In genomic region chr10:72322030-72322279, GRCh38 we compare ENCODE assay signal across 10 cellular contexts. TPM values are rescaled to one million over a fixed set of nuclear protein-coding genes. Genes with fewer than 3 reads are reported as not detected.
DNase-seq lines count a peak whose midpoint lies in the region; ATAC-seq and TF ChIP-seq lines count a peak whose summit lies in the region.
"Had no signal": no experiment of that assay in that cellular context is flagged by ENCODE, and none has a peak within 500 bp of the region (broad histone marks: within the 10 kb centered on the region; RNA-seq: fewer than 3 reads in every experiment).

No MANE protein-coding gene starts in this region.

- whole genome bisulfite sequencing in IMR-90 (ENCODE audit: extremely low coverage in 2 of 2, insufficient read length in 1 of 2), 2 experiments, result 80% methylated on average over 2 of the region's 3 CpGs; no CpG with 5 or more reads in 1 of the 2 experiments
- no CpG with 5 or more reads among the region's 3 CpGs for WGBS in neuronal stem cell (ENCODE audit: extremely low coverage in 2 of 2, insufficient read length in 2 of 2, insufficient replicate concordance in 1 of 2), 2 donors

- ATAC-seq in CD8-positive, alpha-beta T cell, result no peak
- ATAC-seq in IMR-90 (ENCODE audit: low read depth), result no peak
- ATAC-seq in HG02885 (IDR thresholded peaks at IDR 0.05; ENCODE audit: poor library complexity, unreplicated experiment), result no peak
- no peak for ATAC-seq in HG03025 (IDR thresholded peaks at IDR 0.05; ENCODE audit: low FRiP score, unreplicated experiment)

- H3K4me3 ChIP-seq in CD8-positive, alpha-beta T cell (ENCODE audit: low read depth, low read length), result no peak overlapping the region
- H3K4me3 ChIP-seq in IMR-90 (ENCODE audit: insufficient read depth, low read depth, low read length) (no peak overlapping the region), neuronal stem cell (ENCODE audit: low read length in 2 of 2) (no peak overlapping the region), dorsolateral prefrontal cortex (no peak overlapping the region)
- H3K4me3 ChIP-seq: left ventricle myocardium inferior had no signal

- POLR2A ChIA-PET in CD8-positive, alpha-beta T cell (lab: Charles Lee), result interaction anchor here (1.3 to 5.8 kb wide), 3 partner anchors 10 to 48 kb away, joined by 4 to 42 read pairs (median 39); partner anchors contain the start of gene DDIT4
- POLR2A ChIA-PET in IMR-90 (lab: Charles Lee; ENCODE audit: unreplicated experiment), result interaction anchor here (0.6 kb wide), 1 partner anchor 40 kb away, joined by 3 read pairs; no protein-coding TSS in a partner anchor

- no peaks in the 10 kb centered on the region for H4K20me1 ChIP-seq in IMR-90 (ENCODE audit: insufficient read depth, low read length)

- H3K27ac ChIP-seq in CD8-positive, alpha-beta T cell (ENCODE audit: low read depth, low read length), result no peak overlapping the region
- H3K27ac ChIP-seq in IMR-90 (ENCODE audit: insufficient read depth, low read length), result peak overlapping the region; percentile 96
- no peak overlapping the region for H3K27ac ChIP-seq in neuronal stem cell (replicated peaks; ENCODE audit: low read length)
- peak overlapping the region in 14 of 59 donors; percentile 3 to 98 (median 44) for H3K27ac ChIP-seq in dorsolateral prefrontal cortex

- H3K23ac ChIP-seq in IMR-90 (ENCODE audit: low read depth, low read length) (peak overlapping the region; percentile 89; the same call in 1 of the 2 replicates), neuronal stem cell (ENCODE audit: low read depth, low read length, poor library complexity) (no peak overlapping the region)

- H3K4me2 ChIP-seq in IMR-90 (ENCODE audit: low read depth, low read length) (no peak overlapping the region), neuronal stem cell (ENCODE audit: insufficient read depth, low read length, poor library complexity, severe bottlenecking) (no peak overlapping the region)

- H3K9ac ChIP-seq in IMR-90 (ENCODE audit: low read depth, low read length), result no peak overlapping the region
- H3K9ac ChIP-seq in neuronal stem cell (ENCODE audit: low read depth, low read length, poor library complexity), result no peak overlapping the region

- no peak for TF ChIP-seq CTCF in CD8-positive, alpha-beta T cell (IDR thresholded peaks at IDR 0.05)
- TF ChIP-seq CTCF in IMR-90 (conservative IDR thresholded peaks at IDR 0.05; ENCODE audit: low read depth, low read length), result no peak
- TF ChIP-seq CTCF in dorsolateral prefrontal cortex (IDR thresholded peaks at IDR 0.05 in 54 of 56, conservative IDR thresholded peaks at IDR 0.05 in 2 of 56; ENCODE audit: low read depth in 1 of 56, partially characterized antibody in 56 of 56), result no peak

- intact Hi-C loops in CD8-positive, alpha-beta T cell (cut with DNase I, micrococcal nuclease), result no loop called here
- intact Hi-C loops in IMR-90 (cut with micrococcal nuclease), result no loop called here
- intact Hi-C loops in dorsolateral prefrontal cortex (cut with DNase I), result loop anchor here in 1 of 2 donors (5.0 kb wide), 1 partner anchor 100 kb away; no protein-coding TSS in a partner anchor

- H3K27ac Mint-ChIP-seq in CD8-positive, alpha-beta T cell, result peak overlapping the region; percentile 98
- peak overlapping the region; percentile 100 for H3K27ac Mint-ChIP-seq in activated naive CD8-positive, alpha-beta T cell treated with anti-CD3 and anti-CD28 coated beads for 36 hours

- no peaks in the 10 kb centered on the region for H3K36me3 Mint-ChIP-seq in CD8-positive, alpha-beta T cell
- H3K36me3 Mint-ChIP-seq in activated naive CD8-positive, alpha-beta T cell treated with anti-CD3 and anti-CD28 coated beads for 36 hours, result peaks cover 21% of the 10 kb centered on the region

- H2AK9ac ChIP-seq in IMR-90 (replicated peaks; ENCODE audit: low read depth, low read length, poor library complexity), result peak overlapping the region; percentile 97

- peak overlapping the region; percentile 84 for H2AFZ ChIP-seq in IMR-90 (replicated peaks; ENCODE audit: low read length, poor library complexity)
- no peak overlapping the region for H2AFZ ChIP-seq in neuronal stem cell (ENCODE audit: low read length)

- peak overlapping the region; percentile 58 for H3K4me3 Mint-ChIP-seq in CD8-positive, alpha-beta T cell
- H3K4me3 Mint-ChIP-seq in activated naive CD8-positive, alpha-beta T cell treated with anti-CD3 and anti-CD28 coated beads for 36 hours, result peak overlapping the region; percentile 71

- H3K18ac ChIP-seq in IMR-90 (ENCODE audit: low read depth, low read length) (peak overlapping the region; percentile 44), neuronal stem cell (ENCODE audit: low read length) (peak overlapping the region; percentile 85)

- peak overlapping the region; percentile 6; the same call in 1 of the 2 replicates for H4K5ac ChIP-seq in IMR-90 (ENCODE audit: low read depth, low read length)

- in situ Hi-C loops in IMR-90 (cut with MboI; ENCODE audit: low sequenced_read_pairs), result loop anchor here (10.0 kb wide), 1 partner anchor 357 kb away; the partner anchor contains the start of gene CHST3

- H3K14ac ChIP-seq in IMR-90 (replicated peaks; ENCODE audit: low read depth, low read length), result peak overlapping the region; percentile 92
- peak overlapping the region; percentile 65 for H3K14ac ChIP-seq in neuronal stem cell (ENCODE audit: low read length)

- H3K9me3 ChIP-seq in CD8-positive, alpha-beta T cell (ENCODE audit: low read length), result no peaks in the 10 kb centered on the region
- H3K9me3 ChIP-seq in IMR-90 (ENCODE audit: control insufficient read depth, insufficient read depth, low read length) (no peaks in the 10 kb centered on the region), neuronal stem cell (replicated peaks in 1 of 2; ENCODE audit: control insufficient read depth in 2 of 2, insufficient read depth in 1 of 2, low read depth in 1 of 2, low read length in 2 of 2) (peaks cover 0 to 2% of the 10 kb centered on the region in 2 donors)
- H3K9me3 ChIP-seq: left ventricle myocardium inferior had no signal

- H3K4ac ChIP-seq in IMR-90 (ENCODE audit: low read depth, low read length), result peak overlapping the region; percentile 98
- H3K4ac ChIP-seq in neuronal stem cell (ENCODE audit: low read length), result no peak overlapping the region

- peaks cover 21% of the 10 kb centered on the region for H3K9me1 ChIP-seq in IMR-90 (ENCODE audit: insufficient read depth, low read length)

- no peak for TF ChIP-seq POLR2A in IMR-90 (IDR thresholded peaks at IDR 0.05; ENCODE audit: low read depth, low read length)

- dilution Hi-C loops in IMR-90 (cut with HindIII; ENCODE audit: low sequenced_read_pairs, unreplicated experiment), result no loop called here

- no peak for TF ChIP-seq RAD21 in IMR-90 (IDR thresholded peaks at IDR 0.05; ENCODE audit: low read length)

- H2BK5ac ChIP-seq in IMR-90 (ENCODE audit: low read depth, low read length, poor library complexity, severe bottlenecking) (peak overlapping the region; percentile 93), neuronal stem cell (ENCODE audit: low read length) (no peak overlapping the region)

- H3K9me3 Mint-ChIP-seq in CD8-positive, alpha-beta T cell, result no peaks in the 10 kb centered on the region
- H3K9me3 Mint-ChIP-seq in activated naive CD8-positive, alpha-beta T cell treated with anti-CD3 and anti-CD28 coated beads for 36 hours, result no peaks in the 10 kb centered on the region

- H2BK15ac ChIP-seq in IMR-90 (ENCODE audit: low read depth, low read length) (peak overlapping the region; percentile 97; the same call in 2 of the 3 replicates), neuronal stem cell (ENCODE audit: low read length) (peak overlapping the region; percentile 68)

- BruUV-seq in IMR-90 (replicated peaks; lab: Mats Ljungman, UMichigan), result no TSS peak

- H2BK20ac ChIP-seq in IMR-90 (ENCODE audit: low read depth, low read length), result peak overlapping the region; percentile 91

- peak overlapping the region; percentile 100 for H2AK5ac ChIP-seq in IMR-90 (ENCODE audit: low read depth, low read length)
- H2AK5ac ChIP-seq in neuronal stem cell (ENCODE audit: low read depth, low read length), result peak overlapping the region; percentile 78

- peaks cover 75% of the 10 kb centered on the region for H3K4me1 Mint-ChIP-seq in CD8-positive, alpha-beta T cell (ENCODE audit: low read depth)
- H3K4me1 Mint-ChIP-seq in activated naive CD8-positive, alpha-beta T cell treated with anti-CD3 and anti-CD28 coated beads for 36 hours, result peaks cover 62% of the 10 kb centered on the region

- no peaks in the 10 kb centered on the region for H3K27me3 ChIP-seq in CD8-positive, alpha-beta T cell (ENCODE audit: insufficient read depth, low read length)
- H3K27me3 ChIP-seq in IMR-90 (ENCODE audit: control insufficient read depth, insufficient read depth, low read length) (no peaks in the 10 kb centered on the region), neuronal stem cell (ENCODE audit: control insufficient read depth in 3 of 3, insufficient read depth in 3 of 3, low read depth in 1 of 3, low read length in 3 of 3) (peaks cover 0 to 5% (median 0%) of the 10 kb centered on the region in 3 experiments), dorsolateral prefrontal cortex (no peaks in the 10 kb centered on the region)

- H2BK120ac ChIP-seq in IMR-90 (ENCODE audit: low read depth, low read length), result peak overlapping the region; percentile 98
- peak overlapping the region; percentile 44 for H2BK120ac ChIP-seq in neuronal stem cell (ENCODE audit: low read depth, low read length)

- H4K8ac ChIP-seq in IMR-90 (ENCODE audit: low read depth in 2 of 2, low read length in 2 of 2) (peak overlapping the region; percentile 92 to 99; a peak in 2 of 4 replicates), neuronal stem cell (ENCODE audit: low read depth, low read length) (peak overlapping the region; percentile 93)

- H4K91ac ChIP-seq in IMR-90 (ENCODE audit: insufficient read depth, low read depth, low read length) (peak overlapping the region; percentile 99), neuronal stem cell (ENCODE audit: low read depth, low read length, poor library complexity) (no peak overlapping the region)

- H3K4me1 ChIP-seq in CD8-positive, alpha-beta T cell (ENCODE audit: insufficient read depth, low read length), result peaks cover 73% of the 10 kb centered on the region
- H3K4me1 ChIP-seq in IMR-90 (ENCODE audit: control insufficient read depth, insufficient read depth, low read length) (peaks cover 42% of the 10 kb centered on the region), neuronal stem cell (ENCODE audit: control insufficient read depth in 2 of 2, insufficient read depth in 1 of 2, low read depth in 1 of 2, low read length in 2 of 2) (peaks cover 27 to 32% of the 10 kb centered on the region in 2 donors)

- CTCF ChIA-PET in CD8-positive, alpha-beta T cell (lab: Charles Lee), result interaction anchor here (1.1 to 5.3 kb wide), 7 partner anchors 14 to 273 kb away, joined by 3 to 42 read pairs (median 4); no protein-coding TSS in a partner anchor
- CTCF ChIA-PET in IMR-90 (lab: Yijun Ruan, JAX), result interaction anchor here (1.6 kb wide), 1 partner anchor 273 kb away, joined by 3 read pairs; no protein-coding TSS in a partner anchor

- DNase-seq in CD8-positive, alpha-beta T cell, result no peak
- DNase-seq in IMR-90 (no peak), neuronal stem cell (ENCODE audit: low spot score) (no peak), dorsolateral prefrontal cortex (no peak), NCI-H510A treated with DMSO at 0.1 percent for 48 hours (lab: John Stamatoyannopoulos, UW) (no peak)
- no peak for DNase-seq in activated naive CD8-positive, alpha-beta T cell treated with anti-CD3 and anti-CD28 coated beads for 36 hours
- DNase-seq: left ventricle myocardium inferior, Right ventricle myocardium superior had no signal

- H3K56ac ChIP-seq in IMR-90 (ENCODE audit: extremely low read depth, insufficient read depth, low read length), result peak overlapping the region; percentile 68; the same call in 1 of the 2 replicates

- H2BK12ac ChIP-seq in neuronal stem cell (ENCODE audit: low read length), result peak overlapping the region; percentile 97

- H3K79me1 ChIP-seq in IMR-90 (ENCODE audit: low read depth in 1 of 2, low read length in 2 of 2), result peaks cover 0 to 22% of the 10 kb centered on the region in 2 experiments; a peak in 2 of 4 replicates
- H3K79me1 ChIP-seq in neuronal stem cell (ENCODE audit: low read depth, low read length), result no peaks in the 10 kb centered on the region

- no peaks in the 10 kb centered on the region for H3K27me3 Mint-ChIP-seq in CD8-positive, alpha-beta T cell (ENCODE audit: low read depth)
- peaks cover 4% of the 10 kb centered on the region for H3K27me3 Mint-ChIP-seq in activated naive CD8-positive, alpha-beta T cell treated with anti-CD3 and anti-CD28 coated beads for 36 hours

- H3K36me3 ChIP-seq in CD8-positive, alpha-beta T cell (ENCODE audit: insufficient read depth, low read length), result no peaks in the 10 kb centered on the region
- H3K36me3 ChIP-seq in IMR-90 (ENCODE audit: control insufficient read depth, insufficient read depth, low read length) (no peaks in the 10 kb centered on the region), neuronal stem cell (replicated peaks in 1 of 2; ENCODE audit: control insufficient read depth in 2 of 2, insufficient read depth in 2 of 2, low read length in 2 of 2) (no peaks in the 10 kb centered on the region)
- H3K36me3 ChIP-seq: left ventricle myocardium inferior had no signal

RNA-seq across cellular contexts. Expression of gene DNAJB12, which starts 32.8 kb away (rescaled TPM):
- 10 to 100 TPM; 33.9 to 37.5 TPM for total RNA-seq in CD8-positive, alpha-beta T cell
- total RNA-seq in IMR-90 (2012; rRNA removed) (18.3 and 19.2 TPM in 2 replicates), dorsolateral prefrontal cortex (10 to 100 TPM; 25.5 to 44.3 (median 34.1) TPM)
- polyA plus RNA-seq in IMR-90 (2012; rRNA removed), result 23.1 and 24.0 TPM in 2 replicates
- polyA plus RNA-seq in IMR-90 (2012; cell fraction: cytosol; rRNA removed), result 18.5 and 22.8 TPM in 2 replicates
- 28.0 and 41.8 TPM in 2 replicates for polyA plus RNA-seq in IMR-90 (2012; cell fraction: nucleus; rRNA removed; ENCODE audit: low replicate concordance)
- total RNA-seq in activated naive CD8-positive, alpha-beta T cell treated with anti-CD3 and anti-CD28 coated beads for 36 hours, result 10 to 100 TPM; 25.2 to 25.6 TPM
- polyA plus RNA-seq in neuronal stem cell (2013, experiment 1 of 2), result 10.8 TPM
- polyA plus RNA-seq in neuronal stem cell (2013, experiment 2 of 2), result 10.2 TPM

RNA-seq across cellular contexts. Expression of gene DDIT4, which starts 48.2 kb away (rescaled TPM):
- 100 to 1,000 TPM; 351 to 360 TPM for total RNA-seq in CD8-positive, alpha-beta T cell
- 108 and 110 TPM in 2 replicates for total RNA-seq in IMR-90 (2012; rRNA removed)
- polyA plus RNA-seq in IMR-90 (2012; rRNA removed), result 31.0 and 59.6 TPM in 2 replicates
- polyA plus RNA-seq in IMR-90 (2012; cell fraction: cytosol; rRNA removed), result 38.8 and 80.6 TPM in 2 replicates
- polyA plus RNA-seq in IMR-90 (2012; cell fraction: nucleus; rRNA removed; ENCODE audit: low replicate concordance), result 80.3 and 93.3 TPM in 2 replicates
- 100 to 1,000 TPM; 422 to 424 TPM for total RNA-seq in activated naive CD8-positive, alpha-beta T cell treated with anti-CD3 and anti-CD28 coated beads for 36 hours
- polyA plus RNA-seq in neuronal stem cell (2013, experiment 1 of 2), result 58.0 TPM
- polyA plus RNA-seq in neuronal stem cell (2013, experiment 2 of 2), result 58.6 TPM
- 100 to 1,000 TPM in 73 of 120 experiments, 10 to 100 TPM in 47; 33.5 to 407 (median 111) TPM for total RNA-seq in dorsolateral prefrontal cortex
